12 cellular contexts compared by ENCODE assay signal in genomic region chr2:86201951-86202692, GRCh38. TPM values are rescaled to one million over a fixed set of nuclear protein-coding genes. Genes with fewer than 3 reads are reported as not detected.
DNase-seq lines count a peak whose midpoint lies in the region; ATAC-seq and TF ChIP-seq lines count a peak whose summit lies in the region.
"Had no signal": no experiment of that assay in that cellular context is flagged by ENCODE, and none has a peak within 500 bp of the region (broad histone marks: within the 10 kb centered on the region; RNA-seq: fewer than 3 reads in every experiment).

No MANE protein-coding gene starts in this region.

- no peak for ATAC-seq in HG02870 (IDR thresholded peaks at IDR 0.05; ENCODE audit: unreplicated experiment)
- ATAC-seq: body of pancreas, Panc1 had no signal

- no peaks in the 10 kb centered on the region for H3K27me3 ChIP-seq in endocrine pancreas (ENCODE audit: control insufficient read depth, insufficient read depth, low read length)
- no peaks in the 10 kb centered on the region for H3K27me3 ChIP-seq in neural progenitor cell
- H3K27me3 ChIP-seq: body of pancreas had no signal

- H3F3A ChIP-seq in neural progenitor cell (ENCODE audit: low read depth) = peaks cover 22% of the 10 kb centered on the region

- H2AFZ ChIP-seq in neural progenitor cell (replicated peaks) = no peak overlapping the region

- peaks cover 5% of the 10 kb centered on the region for H3K36me3 Mint-ChIP-seq in neural progenitor cell

- peak overlapping the region; percentile 26 for H3K4me3 ChIP-seq in endocrine pancreas (ENCODE audit: control insufficient read depth, insufficient read depth, low read length)
- no peak overlapping the region for H3K4me3 ChIP-seq in neural progenitor cell
- H3K4me3 ChIP-seq: body of pancreas had no signal

- H3K4me1 ChIP-seq in endocrine pancreas (ENCODE audit: control insufficient read depth, insufficient read depth, low read length) = peaks cover 6% of the 10 kb centered on the region
- H3K4me1 ChIP-seq in neural progenitor cell = peaks cover 20% of the 10 kb centered on the region

- no peaks in the 10 kb centered on the region for H4K20me1 ChIP-seq in neural progenitor cell (ENCODE audit: low read depth)

- peaks cover 4% of the 10 kb centered on the region for H3K27me3 Mint-ChIP-seq in neural progenitor cell (ENCODE audit: insufficient read depth, low read depth)

- H3K4me3 Mint-ChIP-seq in neural progenitor cell = peak overlapping the region; percentile 1

- H3K36me3 ChIP-seq in endocrine pancreas (ENCODE audit: control insufficient read depth, insufficient read depth, low read length) (no peaks in the 10 kb centered on the region), neural progenitor cell (no peaks in the 10 kb centered on the region)

- H3K27ac ChIP-seq in neural progenitor cell = no peak overlapping the region
- H3K27ac ChIP-seq: body of pancreas had no signal

- no peaks in the 10 kb centered on the region for H3K9me3 Mint-ChIP-seq in neural progenitor cell

- H3K4me1 Mint-ChIP-seq in neural progenitor cell = peaks cover 25% of the 10 kb centered on the region

- no peaks in the 10 kb centered on the region for H3K9me3 ChIP-seq in endocrine pancreas (ENCODE audit: control insufficient read depth, low read length)
- H3K9me3 ChIP-seq in neural progenitor cell (ENCODE audit: low read depth) = no peaks in the 10 kb centered on the region
- H3K9me3 ChIP-seq: body of pancreas had no signal

- H3K9ac ChIP-seq in endocrine pancreas (ENCODE audit: control insufficient read depth, insufficient read depth, low read length) (no peak overlapping the region), neural progenitor cell (no peak overlapping the region)

- DNase-seq in GM03348 (ENCODE audit: low spot score) (peak; percentile 31), NCI-H82 treated with DMSO at 0.1 percent for 48 hours (lab: John Stamatoyannopoulos, UW; ENCODE audit: unreplicated experiment) (peak; percentile 46), neural progenitor cell (ENCODE audit: low spot score) (no peak), SIG-M5 treated with dmso at 0.1 percent for 504 hours (lab: John Stamatoyannopoulos, UW; ENCODE audit: unreplicated experiment) (no peak)
- no peak for DNase-seq in activated CD4-positive, CD25-positive, alpha-beta regulatory T cell (lab: John Stamatoyannopoulos, UW)
- DNase-seq: body of pancreas; NCI-H1092; stimulated activated CD4-positive, alpha-beta T cell treated with anti-CD3 and anti-CD28 coated beads, Interleukin-15, amount 100 ng/mL, for 24 hours; stimulated activated naive CD4-positive, alpha-beta T cell treated with Interleukin-2 at 50 U/mL for 16 hours had no signal

- H3K4me2 ChIP-seq in neural progenitor cell = peak overlapping the region; percentile 94

- no peak overlapping the region for H3K27ac Mint-ChIP-seq in neural progenitor cell

- TF ChIP-seq CTCF in neural progenitor cell (IDR thresholded peaks at IDR 0.05) = peak; percentile 25

- H3K79me2 ChIP-seq in neural progenitor cell (ENCODE audit: low read depth) = peaks cover 43% of the 10 kb centered on the region

RNA-seq across cellular contexts. Expression of gene MRPL35, which starts 2.9 kb away (rescaled TPM):
- 24.8 and 38.1 TPM in 2 replicates for total RNA-seq in neural progenitor cell (ENCODE audit: low replicate concordance)

RNA-seq across cellular contexts. Expression of gene IMMT, which starts 6.9 kb away (rescaled TPM):
- 71.3 and 93.3 TPM in 2 replicates for total RNA-seq in neural progenitor cell (ENCODE audit: low replicate concordance)

Comparison
In these comparisons a context has a peak if more than half of its experiments do, and no peak if none do; other contexts are left out.
1. DNase-seq: peak in GM03348 (single experiment) and NCI-H82 treated with DMSO at 0.1 percent for 48 hours (single experiment); none in neural progenitor cell (single experiment), activated CD4-positive, CD25-positive, alpha-beta regulatory T cell (0 of 4) and SIG-M5 treated with dmso at 0.1 percent for 504 hours (single experiment).